In genomic region chr6:53918854-53919253, GRCh38 we compare ENCODE assay signal across 28 cellular contexts.
"Had no signal": no experiment of that assay in that cellular context is flagged by ENCODE, and none has a peak within 500 bp of the region (broad histone marks: within the 10 kb centered on the region; RNA-seq: fewer than 3 reads in every experiment).

No MANE protein-coding gene starts in this region.

- H3K4me1 Mint-ChIP-seq: naive B cell had no signal

- H3K9me3 Mint-ChIP-seq: activated CD4-positive, alpha-beta memory T cell treated with anti-CD3 and anti-CD28 coated beads for 36 hours; activated T-cell treated with anti-CD3 and anti-CD28 coated beads, Interleukin-2, amount 50 U/mL, for 24 hours; mesothelial cell of epicardium; naive B cell had no signal

- H3K36me3 ChIP-seq: brain microvascular endothelial cell, right lobe of liver, WERI-Rb-1 had no signal

- ATAC-seq: activated CD4-positive, CD25-positive, alpha-beta regulatory T cell treated with anti-CD3 and anti-CD28 coated beads, Interleukin-2, amount 50 U/mL, for 24 hours; stimulated activated naive CD8-positive, alpha-beta T cell treated with anti-CD3 and anti-CD28 coated beads, Interleukin-15, Interleukin-2, amounts not matched to agents 100 U/mL and 50 U/mL, for 24 hours had no signal

- DNase-seq: activated CD4-positive, alpha-beta memory T cell treated with anti-CD3 and anti-CD28 coated beads for 36 hours; activated CD4-positive, alpha-beta T cell treated with anti-CD3 and anti-CD28 coated beads for 48 hours; activated CD8-positive, alpha-beta memory T cell treated with anti-CD3 and anti-CD28 coated beads, Interleukin-2, amount 50 U/mL, for 48 hours; activated gamma-delta T cell treated with Interleukin-2 at 50 U/mL for 16 hours; activated naive CD4-positive, alpha-beta T cell treated with anti-CD3 and anti-CD28 coated beads, Interleukin-2, amount 50 U/mL, for 16 hours; activated T-cell treated with anti-CD3 and anti-CD28 coated beads, Interleukin-2, amount 50 U/mL, for 24 hours; amniotic stem cell; brain microvascular endothelial cell; foreskin melanocyte; islet precursor cell; naive B cell; nephron progenitor cell; right lobe of liver; stimulated activated CD4-positive, alpha-beta T cell treated with anti-CD3 and anti-CD28 coated beads, Interleukin-12 subunit alpha, Interleukin-12 subunit beta, amount 100 ng/mL, for 4 hours; stimulated activated CD4-positive, alpha-beta T cell treated with anti-CD3 and anti-CD28 coated beads, Interleukin-4, amount 100 ng/mL, for 1 hour; stimulated activated naive CD8-positive, alpha-beta T cell treated with anti-CD3 and anti-CD28 coated beads, Interleukin-15, Interleukin-2, amounts not matched to agents 100 U/mL and 50 U/mL, for 24 hours; testis; transverse colon; WERI-Rb-1 had no signal

- H3K27ac Mint-ChIP-seq: activated CD4-positive, alpha-beta memory T cell treated with anti-CD3 and anti-CD28 coated beads for 36 hours; activated T-cell treated with anti-CD3 and anti-CD28 coated beads, Interleukin-2, amount 50 U/mL, for 24 hours; mesothelial cell of epicardium; nephron progenitor cell had no signal

- H3K27ac ChIP-seq: brain microvascular endothelial cell, coronary artery, esophagus muscularis mucosa, neutrophil, right lobe of liver, testis, transverse colon, WERI-Rb-1 had no signal

- H3K4me1 ChIP-seq: esophagus muscularis mucosa, right lobe of liver, testis had no signal

- H3K27me3 ChIP-seq: brain microvascular endothelial cell, esophagus muscularis mucosa, neutrophil, right lobe of liver, testis, transverse colon had no signal

- H3K4me3 Mint-ChIP-seq: activated CD4-positive, alpha-beta memory T cell treated with anti-CD3 and anti-CD28 coated beads for 36 hours; activated T-cell treated with anti-CD3 and anti-CD28 coated beads, Interleukin-2, amount 50 U/mL, for 24 hours; mesothelial cell of epicardium; naive B cell; nephron progenitor cell had no signal

- H3K27me3 Mint-ChIP-seq: activated CD4-positive, alpha-beta memory T cell treated with anti-CD3 and anti-CD28 coated beads for 36 hours; activated T-cell treated with anti-CD3 and anti-CD28 coated beads, Interleukin-2, amount 50 U/mL, for 24 hours; naive B cell had no signal

- H3K9me3 ChIP-seq: esophagus muscularis mucosa, neutrophil, right lobe of liver, testis, transverse colon had no signal

- FAIRE-seq: astrocyte, endothelial cell of umbilical vein, TTC549 had no signal

- H3K4me3 ChIP-seq: coronary artery, esophagus muscularis mucosa, right lobe of liver, skin epidermis, testis, transverse colon had no signal
